ENCODE assay signal across 1 cellular context in the genomic region with DNA sequence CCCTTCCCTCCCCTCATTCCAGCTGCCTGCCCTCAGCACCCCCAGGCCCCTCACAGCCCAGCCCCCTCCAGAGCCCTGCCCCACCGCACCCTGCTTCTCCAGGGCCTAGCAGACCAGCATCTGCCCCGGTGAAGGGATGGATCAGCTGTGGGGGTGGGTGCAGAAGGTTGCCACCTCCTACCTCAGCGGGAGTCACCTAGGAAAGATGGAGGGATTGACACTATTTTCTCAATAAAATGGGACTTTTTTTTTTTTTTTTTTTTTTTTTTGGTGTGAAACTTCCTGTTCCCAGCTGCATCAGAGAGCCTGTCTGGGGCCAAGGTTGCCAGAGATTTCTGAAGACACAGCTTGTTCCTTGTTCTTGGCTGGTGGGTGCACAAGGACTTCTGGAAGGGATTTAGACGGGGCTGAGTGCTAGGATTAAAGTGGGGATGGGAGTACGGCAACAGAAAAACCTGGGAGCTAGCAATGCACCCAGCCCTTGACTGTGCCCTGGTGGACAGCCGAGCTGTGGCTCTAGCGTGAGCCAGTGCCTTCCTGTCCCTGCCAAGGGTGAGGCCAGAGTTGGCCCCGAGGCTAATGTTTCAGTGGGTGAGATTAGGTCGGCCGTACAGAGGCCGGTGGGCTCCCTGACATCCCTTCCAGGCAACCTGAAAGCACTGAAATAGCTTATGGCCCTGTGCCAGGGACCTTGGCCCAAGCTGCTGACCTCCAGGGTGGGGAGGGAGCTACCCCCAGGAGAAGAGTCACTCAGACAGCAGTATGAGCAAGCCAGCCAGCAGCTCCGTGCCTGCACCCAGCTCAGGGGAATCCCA.
TF ChIP-seq lines count a peak whose summit lies in the region.

No MANE protein-coding gene starts in this region.

TF ChIP-seq in HepG2, 621 proteins besides CTCF, POLR2A, EP300 and RAD21 (continued from another document):
- TF ChIP-seq TERF1 (CRISPR knock-in tag; IDR thresholded peaks at IDR 0.05) = no peak
- no peak for TF ChIP-seq HES4 (CRISPR knock-in tag; IDR thresholded peaks at IDR 0.05; ENCODE audit: borderline replicate concordance)
- no peak for TF ChIP-seq MATR3 (CRISPR knock-in tag; IDR thresholded peaks at IDR 0.05)
- TF ChIP-seq ZNF619 (CRISPR knock-in tag; IDR thresholded peaks at IDR 0.05) = 0 out of 2 replicates have a peak, but pooled peaks have one; percentile 60
- peak; percentile 67 for TF ChIP-seq XRCC5 (optimal IDR thresholded peaks at IDR 0.05; ENCODE audit: low read length)
- TF ChIP-seq MAX (IDR thresholded peaks at IDR 0.05) = no peak
- TF ChIP-seq, protein P1, sequence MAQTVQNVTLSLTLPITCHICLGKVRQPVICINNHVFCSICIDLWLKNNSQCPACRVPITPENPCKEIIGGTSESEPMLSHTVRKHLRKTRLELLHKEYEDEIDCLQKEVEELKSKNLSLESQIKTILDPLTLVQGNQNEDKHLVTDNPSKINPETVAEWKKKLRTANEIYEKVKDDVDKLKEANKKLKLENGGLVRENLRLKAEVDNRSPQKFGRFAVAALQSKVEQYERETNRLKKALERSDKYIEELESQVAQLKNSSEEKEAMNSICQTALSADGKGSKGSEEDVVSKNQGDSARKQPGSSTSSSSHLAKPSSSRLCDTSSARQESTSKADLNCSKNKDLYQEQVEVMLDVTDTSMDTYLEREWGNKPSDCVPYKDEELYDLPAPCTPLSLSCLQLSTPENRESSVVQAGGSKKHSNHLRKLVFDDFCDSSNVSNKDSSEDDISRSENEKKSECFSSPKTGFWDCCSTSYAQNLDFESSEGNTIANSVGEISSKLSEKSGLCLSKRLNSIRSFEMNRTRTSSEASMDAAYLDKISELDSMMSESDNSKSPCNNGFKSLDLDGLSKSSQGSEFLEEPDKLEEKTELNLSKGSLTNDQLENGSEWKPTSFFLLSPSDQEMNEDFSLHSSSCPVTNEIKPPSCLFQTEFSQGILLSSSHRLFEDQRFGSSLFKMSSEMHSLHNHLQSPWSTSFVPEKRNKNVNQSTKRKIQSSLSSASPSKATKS (CRISPR knock-in tag; IDR thresholded peaks at IDR 0.05) = no peak
- 0 out of 2 replicates have a peak, but pooled peaks have one; percentile 34 for TF ChIP-seq RARA (CRISPR knock-in tag; IDR thresholded peaks at IDR 0.05)
- TF ChIP-seq, protein P2, sequence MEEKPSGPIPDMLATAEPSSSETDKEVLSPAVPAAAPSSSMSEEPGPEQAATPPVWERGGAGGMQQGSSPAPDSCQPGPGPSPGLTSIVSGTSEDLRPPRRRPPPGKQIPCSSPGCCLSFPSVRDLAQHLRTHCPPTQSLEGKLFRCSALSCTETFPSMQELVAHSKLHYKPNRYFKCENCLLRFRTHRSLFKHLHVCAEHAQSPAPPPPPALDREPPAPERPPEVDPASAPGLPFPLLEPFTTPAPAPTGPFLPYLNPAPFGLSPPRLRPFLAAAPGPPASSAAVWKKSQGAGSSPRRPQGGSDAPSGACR (CRISPR knock-in tag; IDR thresholded peaks at IDR 0.05) = no peak
- TF ChIP-seq, protein P3, sequence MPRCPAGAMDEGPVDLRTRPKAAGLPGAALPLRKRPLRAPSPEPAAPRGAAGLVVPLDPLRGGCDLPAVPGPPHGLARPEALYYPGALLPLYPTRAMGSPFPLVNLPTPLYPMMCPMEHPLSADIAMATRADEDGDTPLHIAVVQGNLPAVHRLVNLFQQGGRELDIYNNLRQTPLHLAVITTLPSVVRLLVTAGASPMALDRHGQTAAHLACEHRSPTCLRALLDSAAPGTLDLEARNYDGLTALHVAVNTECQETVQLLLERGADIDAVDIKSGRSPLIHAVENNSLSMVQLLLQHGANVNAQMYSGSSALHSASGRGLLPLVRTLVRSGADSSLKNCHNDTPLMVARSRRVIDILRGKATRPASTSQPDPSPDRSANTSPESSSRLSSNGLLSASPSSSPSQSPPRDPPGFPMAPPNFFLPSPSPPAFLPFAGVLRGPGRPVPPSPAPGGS (CRISPR knock-in tag; IDR thresholded peaks at IDR 0.05) = 0 out of 2 replicates have a peak, but pooled peaks have one; percentile 16
- TF ChIP-seq, protein P4, sequence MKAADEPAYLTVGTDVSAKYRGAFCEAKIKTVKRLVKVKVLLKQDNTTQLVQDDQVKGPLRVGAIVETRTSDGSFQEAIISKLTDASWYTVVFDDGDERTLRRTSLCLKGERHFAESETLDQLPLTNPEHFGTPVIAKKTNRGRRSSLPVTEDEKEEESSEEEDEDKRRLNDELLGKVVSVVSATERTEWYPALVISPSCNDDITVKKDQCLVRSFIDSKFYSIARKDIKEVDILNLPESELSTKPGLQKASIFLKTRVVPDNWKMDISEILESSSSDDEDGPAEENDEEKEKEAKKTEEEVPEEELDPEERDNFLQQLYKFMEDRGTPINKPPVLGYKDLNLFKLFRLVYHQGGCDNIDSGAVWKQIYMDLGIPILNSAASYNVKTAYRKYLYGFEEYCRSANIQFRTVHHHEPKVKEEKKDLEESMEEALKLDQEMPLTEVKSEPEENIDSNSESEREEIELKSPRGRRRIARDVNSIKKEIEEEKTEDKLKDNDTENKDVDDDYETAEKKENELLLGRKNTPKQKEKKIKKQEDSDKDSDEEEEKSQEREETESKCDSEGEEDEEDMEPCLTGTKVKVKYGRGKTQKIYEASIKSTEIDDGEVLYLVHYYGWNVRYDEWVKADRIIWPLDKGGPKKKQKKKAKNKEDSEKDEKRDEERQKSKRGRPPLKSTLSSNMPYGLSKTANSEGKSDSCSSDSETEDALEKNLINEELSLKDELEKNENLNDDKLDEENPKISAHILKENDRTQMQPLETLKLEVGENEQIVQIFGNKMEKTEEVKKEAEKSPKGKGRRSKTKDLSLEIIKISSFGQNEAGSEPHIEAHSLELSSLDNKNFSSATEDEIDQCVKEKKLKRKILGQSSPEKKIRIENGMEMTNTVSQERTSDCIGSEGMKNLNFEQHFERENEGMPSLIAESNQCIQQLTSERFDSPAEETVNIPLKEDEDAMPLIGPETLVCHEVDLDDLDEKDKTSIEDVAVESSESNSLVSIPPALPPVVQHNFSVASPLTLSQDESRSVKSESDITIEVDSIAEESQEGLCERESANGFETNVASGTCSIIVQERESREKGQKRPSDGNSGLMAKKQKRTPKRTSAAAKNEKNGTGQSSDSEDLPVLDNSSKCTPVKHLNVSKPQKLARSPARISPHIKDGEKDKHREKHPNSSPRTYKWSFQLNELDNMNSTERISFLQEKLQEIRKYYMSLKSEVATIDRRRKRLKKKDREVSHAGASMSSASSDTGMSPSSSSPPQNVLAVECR (CRISPR knock-in tag; IDR thresholded peaks at IDR 0.05; ENCODE audit: borderline replicate concordance) = no peak
- no peak for TF ChIP-seq KDM5B (CRISPR knock-in tag; IDR thresholded peaks at IDR 0.05; ENCODE audit: borderline replicate concordance)
- no peak for TF ChIP-seq EZH2 (conservative IDR thresholded peaks at IDR 0.05; ENCODE audit: low read depth, low read length)
- 0 out of 2 replicates have a peak, but pooled peaks have one; percentile 23 for TF ChIP-seq GATAD2A (CRISPR knock-in tag; IDR thresholded peaks at IDR 0.05)
- TF ChIP-seq SRSF9 (IDR thresholded peaks at IDR 0.05; ENCODE audit: borderline replicate concordance, insufficient read depth, low read depth, low read length, poor library complexity, severe bottlenecking) = no peak
- TF ChIP-seq THAP11 (CRISPR knock-in tag; IDR thresholded peaks at IDR 0.05) = 0 out of 2 replicates have a peak, but pooled peaks have one; percentile 12
- no peak for TF ChIP-seq MIXL1 (CRISPR knock-in tag; IDR thresholded peaks at IDR 0.05)
- TF ChIP-seq PATZ1 (CRISPR knock-in tag; IDR thresholded peaks at IDR 0.05) = peak; percentile 96
- TF ChIP-seq ZNF879 (CRISPR knock-in tag; IDR thresholded peaks at IDR 0.05) = no peak
- TF ChIP-seq GTF3A (CRISPR knock-in tag; conservative IDR thresholded peaks at IDR 0.05) = no peak
- no peak for TF ChIP-seq ETV6 (CRISPR knock-in tag; conservative IDR thresholded peaks at IDR 0.05)
- TF ChIP-seq ZBTB2 (CRISPR knock-in tag; IDR thresholded peaks at IDR 0.05; ENCODE audit: low read depth) = no peak
- TF ChIP-seq ZNF124 (CRISPR knock-in tag; IDR thresholded peaks at IDR 0.05) = no peak
- no peak for TF ChIP-seq EED (CRISPR knock-in tag; IDR thresholded peaks at IDR 0.05)
- no peak for TF ChIP-seq ZNF615 (CRISPR knock-in tag; IDR thresholded peaks at IDR 0.05; ENCODE audit: borderline replicate concordance)
- TF ChIP-seq RXRA (CRISPR knock-in tag; IDR thresholded peaks at IDR 0.05) = peak; percentile 47; the same call in 1 of the 2 replicates
- TF ChIP-seq ZNF737 (CRISPR knock-in tag; IDR thresholded peaks at IDR 0.05; ENCODE audit: borderline replicate concordance) = no peak
- TF ChIP-seq ZNF101 (CRISPR knock-in tag; IDR thresholded peaks at IDR 0.05; ENCODE audit: borderline replicate concordance, low read depth) = no peak
- TF ChIP-seq ZNF383 (CRISPR knock-in tag; IDR thresholded peaks at IDR 0.05; ENCODE audit: borderline replicate concordance) = no peak
- TF ChIP-seq ZNF766 (CRISPR knock-in tag; IDR thresholded peaks at IDR 0.05; ENCODE audit: borderline replicate concordance) = no peak
- TF ChIP-seq ZBTB7B (CRISPR knock-in tag; IDR thresholded peaks at IDR 0.05) = 0 out of 2 replicates have a peak, but pooled peaks have one; percentile 25
- TF ChIP-seq ZFP36 (IDR thresholded peaks at IDR 0.05; ENCODE audit: borderline replicate concordance, low read depth, low read length, partially characterized antibody) = no peak
- peak; percentile 22; the same call in 1 of the 2 replicates for TF ChIP-seq ZFP91 (CRISPR knock-in tag; IDR thresholded peaks at IDR 0.05; ENCODE audit: borderline replicate concordance)
- 0 out of 2 replicates have a peak, but pooled peaks have one; percentile 25 for TF ChIP-seq PAXIP1 (CRISPR knock-in tag; conservative IDR thresholded peaks at IDR 0.05)
